Comparison of ENCODE assay signal across 18 cellular contexts in genomic region chr2:3486047-3487027, GRCh38. TPM values are rescaled to one million over a fixed set of nuclear protein-coding genes. Genes with fewer than 3 reads are reported as not detected.
DNase-seq lines count a peak whose midpoint lies in the region; ATAC-seq, FAIRE-seq and TF ChIP-seq lines count a peak whose summit lies in the region.
"Had no signal": no experiment of that assay in that cellular context is flagged by ENCODE, and none has a peak within 500 bp of the region (broad histone marks: within the 10 kb centered on the region; RNA-seq: fewer than 3 reads in every experiment).

No MANE protein-coding gene starts in this region.

- no peak overlapping the region for H2BK20ac ChIP-seq in H1 (ENCODE audit: low read length)

- H3K4me1 ChIP-seq in SK-N-SH (ENCODE audit: control insufficient read depth in 1 of 2, insufficient read depth in 2 of 2, low read depth in 1 of 2, low read length in 1 of 2): no peaks in the 10 kb centered on the region; a peak in 1 of 4 replicates
- peaks cover 0 to 5% (median 0%) of the 10 kb centered on the region in 4 experiments; a peak in 1 of 7 replicates for H3K4me1 ChIP-seq in H1 (replicated peaks in 1 of 4; ENCODE audit: control insufficient read depth in 3 of 4, insufficient read depth in 4 of 4, low read length in 3 of 4)

- intact Hi-C loops in sciatic nerve (cut with DNase I): no loop called here

- no peak overlapping the region for H3K18ac ChIP-seq in H1 (ENCODE audit: extremely low read depth, low read length)

- TF ChIP-seq CTCF in SK-N-SH (IDR thresholded peaks at IDR 0.05) (no peak), H1 (IDR thresholded peaks at IDR 0.05; ENCODE audit: control extremely low read depth in 1 of 3, insufficient read depth in 1 of 3, low read depth in 1 of 3, low read length in 3 of 3) (no peak)

- H3K9me2 ChIP-seq in SK-N-SH: no peaks in the 10 kb centered on the region

- WGBS in SK-N-SH (ENCODE audit: low lambda C conversion rate): 93% methylated on average over 24 of the region's 29 CpGs
- 90% methylated on average over 25 of the region's 29 CpGs; no CpG with 5 or more reads in 1 of the 2 experiments for WGBS in H1 (ENCODE audit: extremely low coverage in 1 of 2, insufficient coverage in 1 of 2, insufficient read length in 1 of 2, insufficient replicate concordance in 2 of 2, low coverage in 1 of 2, low lambda C conversion rate in 2 of 2, missing lambda C conversion rate in 1 of 2), 2 experiments

- H3K23ac ChIP-seq in H1 (ENCODE audit: insufficient read length): no peak overlapping the region

- H2BK12ac ChIP-seq in H1 (ENCODE audit: low read depth, low read length): no peak overlapping the region

- no peaks in the 10 kb centered on the region for H3F3A ChIP-seq in SK-N-SH (replicated peaks; ENCODE audit: insufficient read depth)

- no peak for TF ChIP-seq POLR2A in H1 (IDR thresholded peaks at IDR 0.05; ENCODE audit: control extremely low read depth in 1 of 2, low read depth in 2 of 2, low read length in 2 of 2)

- H2BK5ac ChIP-seq in H1 (ENCODE audit: low read depth, low read length): no peak overlapping the region

- H4K20me1 ChIP-seq in SK-N-SH (ENCODE audit: insufficient read depth) (no peaks in the 10 kb centered on the region), H1 (replicated peaks in 1 of 2; ENCODE audit: control insufficient read depth in 1 of 2, insufficient read depth in 2 of 2, low read length in 2 of 2) (no peaks in the 10 kb centered on the region)
- H4K20me1 ChIP-seq: BLaER1 had no signal

- no peaks in the 10 kb centered on the region for H3K79me1 ChIP-seq in H1 (ENCODE audit: low read depth, low read length)

- H3K14ac ChIP-seq in H1 (ENCODE audit: insufficient read length): no peak overlapping the region

- H4K5ac ChIP-seq in H1 (ENCODE audit: insufficient read length, low read depth, low read length): no peak overlapping the region

- no peak overlapping the region for H2AK5ac ChIP-seq in H1 (ENCODE audit: low read depth, low read length)

- H3K79me2 ChIP-seq in SK-N-SH (ENCODE audit: insufficient read depth) (no peaks in the 10 kb centered on the region), H1 (ENCODE audit: control insufficient read depth in 1 of 2, insufficient read depth in 2 of 2, low read length in 2 of 2) (no peaks in the 10 kb centered on the region)

- peak; percentile 32 for DNase-seq in SK-N-SH
- peak; percentile 30 for DNase-seq in H7
- no peak for DNase-seq in H1 (ENCODE audit: low read depth in 1 of 2, low spot score in 2 of 2)
- DNase-seq in sciatic nerve (ENCODE audit: low spot score): peak; percentile 57
- no peak for DNase-seq in OCI-M1 (lab: John Stamatoyannopoulos, UW)
- no peak for DNase-seq in SK-N-DZ (ENCODE audit: low spot score)
- DNase-seq: CD8-positive, alpha-beta T cell; DMS79 treated with DMSO at 0.1 percent for 48 hours; MG63; NCI-H1105; NCI-H1694; NCI-H2107; NCI-H345; NCI-H526; NK-92 treated with Interleukin-12 subunit alpha and Interleukin-12 subunit beta, amount 100 ng/mL, for 24 hours had no signal

- ATAC-seq in SK-N-SH treated with all-trans-retinoic acid at 6 μM for 48 hours (no peak), sciatic nerve (no peak), GM19455 (IDR thresholded peaks at IDR 0.05; ENCODE audit: unreplicated experiment) (no peak)
- ATAC-seq: CD8-positive, alpha-beta T cell had no signal

- no peak overlapping the region for H2BK120ac ChIP-seq in H1 (replicated peaks; ENCODE audit: low read depth, low read length)

- TF ChIP-seq EP300 in SK-N-SH (IDR thresholded peaks at IDR 0.05; ENCODE audit: borderline replicate concordance in 1 of 2, low read depth in 1 of 2, low read length in 1 of 2) (no peak), H1 (IDR thresholded peaks at IDR 0.05; ENCODE audit: borderline replicate concordance in 1 of 2, low read depth in 2 of 2, low read length in 2 of 2) (no peak)

- H4K91ac ChIP-seq in H1 (replicated peaks; ENCODE audit: insufficient read length, low read length): no peak overlapping the region

- POLR2A ChIA-PET in SK-N-SH (lab: Yijun Ruan, JAX) (no interaction called here), H1 (lab: Charles Lee; ENCODE audit: partially characterized antibody) (no interaction called here)

- 0 out of 2 replicates have a peak overlapping the region, but pooled peaks have one; percentile 46 for H2BK15ac ChIP-seq in H1 (ENCODE audit: low read length)

- H3K23me2 ChIP-seq in H1 (ENCODE audit: low read depth, low read length): 0 out of 2 replicates have a peak, but pooled peaks cover 2% of the 10 kb centered on the region

- CTCF ChIA-PET in SK-N-SH (lab: Yijun Ruan, JAX) (interaction anchor here (2.5 kb wide), 1 partner anchor 24 kb away, joined by 16 read pairs; no protein-coding TSS in a partner anchor), H1 (lab: Charles Lee; ENCODE audit: partially characterized antibody) (interaction anchor here (0.6 to 2.1 kb wide), 2 partner anchors 12 to 25 kb away, joined by 3 to 4 read pairs; no protein-coding TSS in a partner anchor)

- H3K4me2 ChIP-seq in SK-N-SH (no peak overlapping the region), H1 (ENCODE audit: insufficient read depth in 1 of 2, low read depth in 2 of 2, low read length in 2 of 2) (no peak overlapping the region)

- H4K8ac ChIP-seq in H1 (ENCODE audit: extremely low read depth, insufficient read depth, low read length): peak overlapping the region; percentile 83

- no peak for FAIRE-seq in H1 (lab: Jason Lieb, UNC)

- H3K4me3 ChIP-seq in SK-N-SH (ENCODE audit: low read depth in 2 of 2, low read length in 1 of 2): no peak overlapping the region
- no peak overlapping the region for H3K4me3 ChIP-seq in H7 (ENCODE audit: insufficient read depth, low read depth, low read length)
- no peak overlapping the region for H3K4me3 ChIP-seq in H1 (ENCODE audit: extremely low read depth in 1 of 4, insufficient read depth in 2 of 4, low read depth in 3 of 4, low read length in 4 of 4)
- H3K4me3 ChIP-seq: BLaER1, MG63 had no signal

- H3K9ac ChIP-seq in SK-N-SH: no peak overlapping the region
- H3K9ac ChIP-seq in H1 (replicated peaks in 1 of 4; ENCODE audit: extremely low read depth in 1 of 4, low read depth in 3 of 4, low read length in 3 of 4): no peak overlapping the region
- H3K9ac ChIP-seq: BLaER1 had no signal

- no peak overlapping the region for H2AFZ ChIP-seq in SK-N-SH (ENCODE audit: low read depth)
- H2AFZ ChIP-seq in H1 (ENCODE audit: low read length): no peak overlapping the region

- H3K27ac ChIP-seq in SK-N-SH (ENCODE audit: low read depth in 2 of 2, low read length in 1 of 2): no peak overlapping the region
- H3K27ac ChIP-seq in H1 (ENCODE audit: low read depth, low read length): no peak overlapping the region
- H3K27ac ChIP-seq: BLaER1 had no signal

- H3K27me3 ChIP-seq in SK-N-SH (ENCODE audit: insufficient read depth): no peaks in the 10 kb centered on the region
- no peaks in the 10 kb centered on the region for H3K27me3 ChIP-seq in H7 (ENCODE audit: control insufficient read depth, insufficient read depth, low read length)
- no peaks in the 10 kb centered on the region for H3K27me3 ChIP-seq in H1 (replicated peaks in 1 of 4; ENCODE audit: control insufficient read depth in 3 of 4, extremely low read depth in 1 of 4, insufficient read depth in 3 of 4, low read length in 3 of 4)
- H3K27me3 ChIP-seq: BLaER1, MG63 had no signal

- H3K36me3 ChIP-seq in SK-N-SH (replicated peaks in 1 of 2; ENCODE audit: control insufficient read depth in 1 of 2, insufficient read depth in 2 of 2, low read length in 1 of 2): no peaks in the 10 kb centered on the region
- no peaks in the 10 kb centered on the region for H3K36me3 ChIP-seq in H7 (replicated peaks; ENCODE audit: control insufficient read depth, insufficient read depth, low read length)
- no peaks in the 10 kb centered on the region for H3K36me3 ChIP-seq in H1 (ENCODE audit: control insufficient read depth in 2 of 4, insufficient read depth in 4 of 4, low read length in 3 of 4)
- H3K36me3 ChIP-seq: MG63 had no signal

- H3K4ac ChIP-seq in H1 (replicated peaks; ENCODE audit: insufficient read length, low read depth, low read length): no peak overlapping the region

- TF ChIP-seq RAD21 in SK-N-SH (IDR thresholded peaks at IDR 0.05; ENCODE audit: low read length): no peak
- no peak for TF ChIP-seq RAD21 in H1 (IDR thresholded peaks at IDR 0.05 in 1 of 2, conservative IDR thresholded peaks at IDR 0.05 in 1 of 2; ENCODE audit: low read depth in 2 of 2, low read length in 2 of 2)

- no peaks in the 10 kb centered on the region for H3K9me3 ChIP-seq in SK-N-SH
- peaks cover 0 to 17% of the 10 kb centered on the region in 2 experiments; a peak in 1 of 4 replicates for H3K9me3 ChIP-seq in H1 (ENCODE audit: insufficient read depth in 2 of 2, low read depth in 1 of 2, low read length in 1 of 2)
- H3K9me3 ChIP-seq: MG63 had no signal

- no peak overlapping the region for H3K56ac ChIP-seq in H1 (replicated peaks; ENCODE audit: insufficient read length, low read depth, low read length)

TF ChIP-seq in H1, 55 proteins besides CTCF, POLR2A, EP300 and RAD21 (continues in another document):
- TF ChIP-seq SP1 (IDR thresholded peaks at IDR 0.05; ENCODE audit: low read depth, low read length) (no peak), RBBP5 (IDR thresholded peaks at IDR 0.05; ENCODE audit: borderline replicate concordance, low read depth, low read length) (no peak), TBP (IDR thresholded peaks at IDR 0.05; ENCODE audit: low read depth, low read length) (no peak), KDM5A (IDR thresholded peaks at IDR 0.05; ENCODE audit: low read length) (no peak), HDAC2 (IDR thresholded peaks at IDR 0.05; ENCODE audit: borderline replicate concordance in 1 of 2, low read depth in 2 of 2, low read length in 2 of 2) (no peak), BRCA1 (IDR thresholded peaks at IDR 0.05; ENCODE audit: low read depth, low read length) (no peak), SUZ12 (IDR thresholded peaks at IDR 0.05; ENCODE audit: low read length) (no peak), PHF8 (conservative IDR thresholded peaks at IDR 0.05; ENCODE audit: low read depth, low read length) (no peak)

RNA-seq across cellular contexts. Expression of gene ADI1, which starts 33.0 kb away (rescaled TPM):
- polyA plus RNA-seq in SK-N-SH (2012; rRNA removed): 49.4 and 67.2 TPM in 2 replicates
- 72.8 and 73.1 TPM in 2 replicates for polyA plus RNA-seq in SK-N-SH (2012; cell fraction: cytosol; rRNA removed)
- polyA plus RNA-seq in SK-N-SH (2012; cell fraction: nucleus; rRNA removed): 43.3 and 62.9 TPM in 2 replicates
- total RNA-seq in H7 (2014; rRNA removed; shearing (Covaris generic)): 19.8 and 21.0 TPM in 2 replicates
- 32.7 and 40.2 TPM in 2 replicates for total RNA-seq in H1 (2021; fragmentation: NEBNext Ultra II Directional; extraction: Animal tissue kit (Norgen Biotek cat#: 25700))
- 12.2 and 13.7 TPM in 2 replicates for polyA plus RNA-seq in H1 (2011; rRNA removed)
- 19.4 TPM for polyA plus RNA-seq in H1 (2011; cell fraction: cytosol; rRNA removed)
- 11.4 TPM for polyA plus RNA-seq in H1 (2011; cell fraction: nucleus; rRNA removed)
- polyA plus RNA-seq in H1 (2012, experiment 1 of 2): 20.8 to 26.7 TPM (median 24.0 TPM) in 4 replicates
- 30.1 TPM for polyA plus RNA-seq in H1 (2012, experiment 2 of 2)
- 25.8 TPM for polyA plus RNA-seq in H1 (2013, experiment 1 of 2)
- 25.8 TPM for polyA plus RNA-seq in H1 (2013, experiment 2 of 2)
- polyA minus RNA-seq in H1 (2011; rRNA and poly(A)+ RNA removed): 10.3 and 10.4 TPM in 2 replicates
- 8.7 TPM for polyA minus RNA-seq in H1 (2011; cell fraction: cytosol; rRNA and poly(A)+ RNA removed)
- polyA minus RNA-seq in H1 (2011; cell fraction: nucleus; rRNA and poly(A)+ RNA removed): 6.1 TPM
- total RNA-seq in sciatic nerve: 52.9 TPM
- polyA plus RNA-seq in SK-N-DZ (2014; cell fraction: cytosol; rRNA removed): 43.2 and 45.6 TPM in 2 replicates
- polyA plus RNA-seq in SK-N-DZ (2014; cell fraction: nucleus; rRNA removed): 43.4 and 47.2 TPM in 2 replicates

Comparison
In these comparisons a context has a peak if more than half of its experiments do, and no peak if none do; other contexts are left out.
1. DNase-seq: peak in SK-N-SH (single experiment), H7 (single experiment) and sciatic nerve (single experiment); none in H1 (0 of 2), OCI-M1 (single experiment) and SK-N-DZ (single experiment).